12 cellular contexts compared by ENCODE assay signal in genomic region chr3:166283856-166284255, GRCh38.
A peak's percentile ranks its signal among the peaks of the same experiment; 100 is the strongest.
DNase-seq lines count a peak whose midpoint lies in the region; ATAC-seq, FAIRE-seq and TF ChIP-seq lines count a peak whose summit lies in the region.
"Had no signal": no experiment of that assay in that cellular context is flagged by ENCODE, and none has a peak within 500 bp of the region (broad histone marks: within the 10 kb centered on the region; RNA-seq: fewer than 3 reads in every experiment).

No MANE protein-coding gene starts in this region.

- H3K27me3 ChIP-seq in left lung, result no peaks in the 10 kb centered on the region
- H3K27me3 ChIP-seq: gastrocnemius medialis, SJCRH30 had no signal

- no peaks in the 10 kb centered on the region for H3K9me3 Mint-ChIP-seq in MCF 10A (ENCODE audit: unreplicated experiment)
- H3K9me3 Mint-ChIP-seq in activated naive CD8-positive, alpha-beta T cell treated with anti-CD3 and anti-CD28 coated beads, Interleukin-2, amount 50 U/mL, for 24 hours, result peaks cover 4% of the 10 kb centered on the region

- FAIRE-seq in GM12891 (lab: Jason Lieb, UNC), result no peak

- H3K36me3 ChIP-seq in left lung, result no peaks in the 10 kb centered on the region
- H3K36me3 ChIP-seq: gastrocnemius medialis, SJCRH30 had no signal

- H3K4me1 ChIP-seq in left lung, result no peaks in the 10 kb centered on the region
- H3K4me1 ChIP-seq: gastrocnemius medialis, SJCRH30 had no signal

- H3K4me3 Mint-ChIP-seq in MCF 10A (ENCODE audit: unreplicated experiment), result peak overlapping the region; percentile 59
- H3K4me3 Mint-ChIP-seq in activated naive CD8-positive, alpha-beta T cell treated with anti-CD3 and anti-CD28 coated beads, Interleukin-2, amount 50 U/mL, for 24 hours, result no peak overlapping the region
- H3K4me3 Mint-ChIP-seq: B cell had no signal

- no TSS peak for BruUV-seq in MCF 10A (replicated peaks; lab: Mats Ljungman, UMichigan)

- intact Hi-C loops in MCF 10A (cut with micrococcal nuclease) (no loop called here), left lung (cut with DNase I) (no loop called here)

- H3K27ac ChIP-seq in left lung, result no peak overlapping the region
- H3K27ac ChIP-seq: gastrocnemius medialis, SJCRH30 had no signal

- DNase-seq in AG04449 (ENCODE audit: low read depth, low spot score) (peak; percentile 44), NCI-H460 (ENCODE audit: extremely low read depth, low read depth) (peak; percentile 28), MCF 10A (ENCODE audit: unreplicated experiment) (peak; percentile 85), left lung (no peak), GM12891 (ENCODE audit: insufficient read length, low spot score) (no peak), KG1 (lab: John Stamatoyannopoulos, UW) (no peak), NCI-H510A (lab: John Stamatoyannopoulos, UW) (no peak)
- DNase-seq in activated naive CD8-positive, alpha-beta T cell treated with anti-CD3 and anti-CD28 coated beads, Interleukin-2, amount 50 U/mL, for 24 hours, result no peak
- DNase-seq: activated CD4-positive, alpha-beta T cell treated with anti-CD3 and anti-CD28 coated beads, Interleukin-2, amount 50 U/mL, for 48 hours; gastrocnemius medialis had no signal

- H3K27me3 Mint-ChIP-seq in MCF 10A (ENCODE audit: insufficient read depth, unreplicated experiment), result no peaks in the 10 kb centered on the region
- no peaks in the 10 kb centered on the region for H3K27me3 Mint-ChIP-seq in activated naive CD8-positive, alpha-beta T cell treated with anti-CD3 and anti-CD28 coated beads, Interleukin-2, amount 50 U/mL, for 24 hours
- H3K27me3 Mint-ChIP-seq: B cell had no signal

- CTCF ChIA-PET in AG04449 (lab: Yijun Ruan, JAX) (no interaction called here), MCF 10A (lab: Yijun Ruan, JAX) (interaction anchor here (0.7 kb wide), 2 partner anchors 106 to 1047 kb away, joined by 3 read pairs; no protein-coding TSS in a partner anchor)

- H3K9me3 ChIP-seq in left lung, result no peaks in the 10 kb centered on the region
- H3K9me3 ChIP-seq: gastrocnemius medialis, SJCRH30 had no signal

- no peak for TF ChIP-seq CTCF in AG04449 (IDR thresholded peaks at IDR 0.05; ENCODE audit: insufficient read depth, low read length, missing control alignments)
- no peak for TF ChIP-seq CTCF in MCF 10A (IDR thresholded peaks at IDR 0.05; ENCODE audit: unreplicated experiment)
- no peak for TF ChIP-seq CTCF in left lung (IDR thresholded peaks at IDR 0.05)

- POLR2A ChIA-PET in AG04449 (lab: Yijun Ruan, JAX) (no interaction called here), MCF 10A (lab: Yijun Ruan, JAX) (interaction anchor here (0.6 to 1.7 kb wide), 6 partner anchors 9 to 161 kb away, joined by 3 to 12 read pairs (median 4); no protein-coding TSS in a partner anchor)

- peak; percentile 44 for ATAC-seq in left lung
- ATAC-seq in activated naive CD8-positive, alpha-beta T cell treated with anti-CD3 and anti-CD28 coated beads, Interleukin-2, amount 50 U/mL, for 24 hours, result no peak
- ATAC-seq: gastrocnemius medialis had no signal

- H3K27ac Mint-ChIP-seq in MCF 10A (ENCODE audit: low read depth, unreplicated experiment), result peak overlapping the region; percentile 84
- H3K27ac Mint-ChIP-seq in activated naive CD8-positive, alpha-beta T cell treated with anti-CD3 and anti-CD28 coated beads, Interleukin-2, amount 50 U/mL, for 24 hours, result no peak overlapping the region
- H3K27ac Mint-ChIP-seq: B cell had no signal

- no peak for TF ChIP-seq POLR2A in GM12891 (IDR thresholded peaks at IDR 0.05; ENCODE audit: low read depth, low read length)

- H3K4me1 Mint-ChIP-seq in MCF 10A (ENCODE audit: insufficient read depth, unreplicated experiment), result peaks cover 17% of the 10 kb centered on the region
- H3K4me1 Mint-ChIP-seq in activated naive CD8-positive, alpha-beta T cell treated with anti-CD3 and anti-CD28 coated beads, Interleukin-2, amount 50 U/mL, for 24 hours, result no peaks in the 10 kb centered on the region
- H3K4me1 Mint-ChIP-seq: B cell had no signal

- no peak overlapping the region for H3K4me3 ChIP-seq in AG04449 (ENCODE audit: low read depth, low read length)
- H3K4me3 ChIP-seq in left lung, result no peak overlapping the region
- H3K4me3 ChIP-seq: gastrocnemius medialis, SJCRH30 had no signal

- no peaks in the 10 kb centered on the region for H3K36me3 Mint-ChIP-seq in MCF 10A (ENCODE audit: insufficient read depth, unreplicated experiment)
- no peaks in the 10 kb centered on the region for H3K36me3 Mint-ChIP-seq in activated naive CD8-positive, alpha-beta T cell treated with anti-CD3 and anti-CD28 coated beads, Interleukin-2, amount 50 U/mL, for 24 hours (ENCODE audit: low read depth)

TF ChIP-seq in GM12891, 5 proteins besides CTCF, POLR2A, EP300 and RAD21:
- TF ChIP-seq PAX5 (IDR thresholded peaks at IDR 0.05; ENCODE audit: insufficient read depth, low read length, severe bottlenecking), result no peak
- no peak for TF ChIP-seq POLR2AphosphoS5 (IDR thresholded peaks at IDR 0.05; ENCODE audit: low read depth, low read length)
- no peak for TF ChIP-seq POU2F2 (IDR thresholded peaks at IDR 0.05; ENCODE audit: low read depth, low read length)
- TF ChIP-seq SPI1 (IDR thresholded peaks at IDR 0.05; ENCODE audit: low read depth, low read length), result no peak
- TF ChIP-seq TAF1 (IDR thresholded peaks at IDR 0.05; ENCODE audit: low read depth, low read length), result no peak

Comparison
In these comparisons a context has a peak if more than half of its experiments do, and no peak if none do; other contexts are left out.
1. DNase-seq: peak in AG04449 (single experiment), NCI-H460 (single experiment) and MCF 10A (single experiment); none in left lung (0 of 2), GM12891 (single experiment), KG1 (single experiment), NCI-H510A (single experiment) and activated naive CD8-positive, alpha-beta T cell treated with anti-CD3 and anti-CD28 coated beads, Interleukin-2, amount 50 U/mL, for 24 hours (single experiment).